8 cellular contexts compared by ENCODE assay signal in the genomic region with DNA sequence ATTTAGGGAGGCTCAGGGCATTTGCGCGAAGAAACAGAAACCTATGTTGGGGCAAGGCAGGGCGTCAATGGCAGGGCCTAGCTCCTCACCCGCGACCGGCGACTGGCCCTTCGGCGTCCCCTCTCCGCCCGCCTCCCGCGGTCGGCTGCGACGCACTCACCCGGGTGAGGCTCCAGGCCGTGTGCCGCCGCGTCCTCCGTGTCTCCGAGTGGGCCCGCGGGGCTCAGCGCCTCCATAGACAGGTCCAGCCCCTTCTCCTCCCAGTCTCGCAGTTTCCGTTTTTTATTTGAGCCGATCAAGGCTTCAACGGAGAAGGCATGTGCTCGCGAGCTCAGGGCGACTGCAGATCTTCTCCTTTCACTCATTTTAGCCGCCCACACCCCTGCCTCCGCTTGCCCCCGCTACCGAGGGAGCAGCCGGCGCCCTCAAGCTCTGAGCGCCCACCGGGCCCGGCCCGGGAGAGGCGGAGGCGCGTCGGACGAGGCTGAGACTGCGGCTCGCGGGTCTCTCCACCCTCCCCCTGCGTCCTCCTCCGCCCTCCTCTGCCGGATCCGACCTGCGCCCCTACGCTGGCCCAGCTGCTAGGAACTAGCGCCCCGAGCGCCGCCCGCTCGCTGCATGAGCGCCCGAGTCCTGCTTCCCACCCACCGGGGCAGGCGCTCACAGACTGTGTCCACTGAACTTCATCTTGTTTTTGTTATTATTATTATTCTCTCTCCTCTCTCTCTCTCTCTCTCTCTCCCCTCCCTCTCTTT. TPM values are rescaled to one million over a fixed set of nuclear protein-coding genes. Genes with fewer than 3 reads are reported as not detected.
A peak's percentile ranks its signal among the peaks of the same experiment; 100 is the strongest.
DNase-seq lines count a peak whose midpoint lies in the region; ATAC-seq and TF ChIP-seq lines count a peak whose summit lies in the region.

No MANE protein-coding gene starts in this region.

- H3K9me3 ChIP-seq in SJCRH30 (replicated peaks) (no peaks in the 10 kb centered on the region; the same call in 1 of the 2 replicates), heart right ventricle (no peaks in the 10 kb centered on the region), skeletal muscle tissue (ENCODE audit: control insufficient read depth in 3 of 3, low read length in 3 of 3) (no peaks in the 10 kb centered on the region)

- no peaks in the 10 kb centered on the region for H3K4me1 ChIP-seq in SJCRH30
- peaks cover 0 to 55% (median 39%) of the 10 kb centered on the region in 9 donors for H3K4me1 ChIP-seq in heart right ventricle
- H3K4me1 ChIP-seq in skeletal muscle tissue (ENCODE audit: control insufficient read depth in 3 of 3, insufficient read depth in 3 of 3, low read length in 3 of 3) = peaks cover 14 to 17% (median 16%) of the 10 kb centered on the region in 3 donors

- peak overlapping the region; percentile 91 to 99 (median 98) for H3K9ac ChIP-seq in skeletal muscle tissue (ENCODE audit: low read depth in 1 of 3, low read length in 3 of 3)

- WGBS in heart right ventricle, 2 donors = 1 to 2% methylated on average over 65 to 67 of the region's 67 CpGs

- DNase-seq in DMS53 (lab: John Stamatoyannopoulos, UW) = peak; percentile 62
- DNase-seq in DMS53 treated with DMSO at 0.1 percent for 48 hours (lab: John Stamatoyannopoulos, UW; ENCODE audit: unreplicated experiment) = no peak
- peak; percentile 82 to 83 for DNase-seq in SJCRH30
- DNase-seq in heart right ventricle = no peak
- no peak for DNase-seq in middle frontal gyrus (ENCODE audit: extremely low spot score, low spot score)

- intact Hi-C loops in heart right ventricle (cut with DNase I) = loop anchor here in 1 of 10 donors (1.0 kb wide), 1 partner anchor 15 kb away; no protein-coding TSS in a partner anchor

- peaks cover 37% of the 10 kb centered on the region for H3K36me3 ChIP-seq in SJCRH30
- no peaks in the 10 kb centered on the region for H3K36me3 ChIP-seq in heart right ventricle
- H3K36me3 ChIP-seq in skeletal muscle tissue (ENCODE audit: control insufficient read depth in 3 of 3, insufficient read depth in 3 of 3, low read length in 3 of 3) = peaks cover 0 to 7% (median 3%) of the 10 kb centered on the region in 3 donors

- no peak for TF ChIP-seq CTCF in heart right ventricle (IDR thresholded peaks at IDR 0.05)

- peak overlapping the region; percentile 86 for H3K4me3 ChIP-seq in SJCRH30
- H3K4me3 ChIP-seq in heart right ventricle = peak overlapping the region; percentile 25 to 62 (median 48)
- H3K4me3 ChIP-seq in skeletal muscle tissue (ENCODE audit: low read length in 3 of 3) = peak overlapping the region; percentile 75 to 95 (median 94)

- peak; percentile 31 to 65 (median 52) for ATAC-seq in heart right ventricle
- ATAC-seq in GM19328 (IDR thresholded peaks at IDR 0.05; ENCODE audit: unreplicated experiment) = no peak
- ATAC-seq in GM18519 (IDR thresholded peaks at IDR 0.05; ENCODE audit: low FRiP score, unreplicated experiment) = no peak

- H3K27me3 ChIP-seq in SJCRH30 = no peaks in the 10 kb centered on the region
- H3K27me3 ChIP-seq in heart right ventricle = peaks cover 33 to 100% (median 100%) of the 10 kb centered on the region in 7 donors
- H3K27me3 ChIP-seq in skeletal muscle tissue (ENCODE audit: control insufficient read depth in 3 of 3, insufficient read depth in 3 of 3, low read length in 3 of 3) = peaks cover 0 to 12% (median 0%) of the 10 kb centered on the region in 3 donors

- H3K27ac ChIP-seq in SJCRH30 (peak overlapping the region; percentile 95), heart right ventricle (peak overlapping the region in 6 of 10 donors; percentile 6 to 80 (median 52)), skeletal muscle tissue (ENCODE audit: low read depth, low read length) (peak overlapping the region; percentile 96)

RNA-seq across cellular contexts. Expression of a gene that starts 0.5 kb away (rescaled TPM):
- total RNA-seq in SJCRH30 (2014; rRNA removed; shearing (Covaris generic)) = 58.0 and 63.1 TPM in 2 replicates
- total RNA-seq in heart right ventricle (1 to 10 TPM in 2 of 10 donors, under 1 TPM in 8; 0.18 to 1.1 (median 0.50) TPM), skeletal muscle tissue (49.6 TPM)
- polyA plus RNA-seq in heart right ventricle = under 1 TPM; 0.44 to 0.45 TPM

Comparison
In these comparisons a context has a peak if more than half of its experiments do, and no peak if none do; other contexts are left out.
1. DNase-seq: peak in DMS53 (single experiment) and SJCRH30 (2 of 2); none in DMS53 treated with DMSO at 0.1 percent for 48 hours (single experiment), heart right ventricle (0 of 2) and middle frontal gyrus (single experiment).
2. ATAC-seq: peak in heart right ventricle (8 of 8); none in GM19328 (single experiment) and GM18519 (single experiment).
3. RNA of a gene that starts 0.5 kb away (total RNA-seq): 58.0 to 63.1 TPM in SJCRH30 and 49.6 TPM in skeletal muscle tissue (single experiment); 0.18 to 1.1 TPM in heart right ventricle; every median in the first group is over 10 times any median in the second.
4. Peak in every context shown above with its lines, with median percentiles within 50 percentile points of each other: H3K27ac ChIP-seq and H3K4me3 ChIP-seq.